Comparison of ENCODE assay signal across 1 cellular context in genomic region chr3:51503007-51503406, GRCh38.
A peak's percentile ranks its signal among the peaks of the same experiment; 100 is the strongest.
TF ChIP-seq lines count a peak whose summit lies in the region.

No MANE protein-coding gene starts in this region.

TF ChIP-seq in GM12878, 131 proteins besides CTCF, POLR2A, EP300 and RAD21:
- TF ChIP-seq DPF2 (IDR thresholded peaks at IDR 0.05) (no peak), STAT3 (IDR thresholded peaks at IDR 0.05; ENCODE audit: low read depth, low read length) (no peak), HDAC6 (IDR thresholded peaks at IDR 0.05; ENCODE audit: unreplicated experiment) (no peak), SPI1 (IDR thresholded peaks at IDR 0.05; ENCODE audit: borderline replicate concordance, insufficient read depth, low read depth, low read length) (peak; percentile 18; the same call in 1 of the 2 replicates), KLF5 (IDR thresholded peaks at IDR 0.05; ENCODE audit: partially characterized antibody) (no peak)
